ENCODE assay signal across 14 cellular contexts in the genomic region with DNA sequence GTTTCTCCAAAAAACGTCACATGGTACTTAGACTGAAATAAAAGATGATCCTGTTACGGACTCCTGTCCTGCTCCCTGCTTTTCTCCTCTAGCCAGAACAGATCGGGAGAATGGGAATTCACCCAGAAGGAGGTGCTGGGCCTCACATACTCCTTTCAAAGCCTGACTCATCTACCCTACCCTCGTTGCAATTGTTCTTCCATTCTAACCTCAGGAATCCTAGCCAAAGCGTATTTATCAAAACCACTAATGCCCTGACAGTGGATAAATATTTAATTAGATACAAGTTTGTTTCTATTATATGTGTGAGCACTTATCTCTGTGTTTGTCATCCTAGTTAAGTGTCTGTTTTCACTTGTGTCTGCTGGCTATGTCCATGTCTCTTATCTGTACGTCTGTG. TPM values are rescaled to one million over a fixed set of nuclear protein-coding genes. Genes with fewer than 3 reads are reported as not detected.
DNase-seq lines count a peak whose midpoint lies in the region; ATAC-seq, FAIRE-seq and TF ChIP-seq lines count a peak whose summit lies in the region.
"Had no signal": no experiment of that assay in that cellular context is flagged by ENCODE, and none has a peak within 500 bp of the region (broad histone marks: within the 10 kb centered on the region; RNA-seq: fewer than 3 reads in every experiment).

No MANE protein-coding gene starts in this region.

- no peaks in the 10 kb centered on the region for H3K9me3 Mint-ChIP-seq in T-helper 2 cell treated with Interferon-gamma antibody and Interleukin-4, amounts not matched to agents 5 μg/mL and 100 μg/mL, for 36 hours
- H3K9me3 Mint-ChIP-seq in Calu3 (ENCODE audit: low read depth, unreplicated experiment) = no peaks in the 10 kb centered on the region

- no peaks in the 10 kb centered on the region for H4K20me1 ChIP-seq in SK-N-SH (ENCODE audit: insufficient read depth)

- TF ChIP-seq CTCF in SK-N-SH (IDR thresholded peaks at IDR 0.05) = no peak; the same call in 1 of the 2 replicates
- TF ChIP-seq CTCF in Calu3 (IDR thresholded peaks at IDR 0.05; ENCODE audit: unreplicated experiment) = no peak

- ATAC-seq in SK-N-SH treated with all-trans-retinoic acid at 6 μM for 48 hours = peak; percentile 6; the same call in 1 of the 3 replicates
- no peak for ATAC-seq in aorta (ENCODE audit: low FRiP score)

- no peak overlapping the region for H3K4me2 ChIP-seq in SK-N-SH

- H3K79me2 ChIP-seq in SK-N-SH (ENCODE audit: insufficient read depth) = no peaks in the 10 kb centered on the region

- H3K4me3 ChIP-seq in SK-N-SH (ENCODE audit: low read depth in 2 of 2, low read length in 1 of 2) = no peak overlapping the region
- no peak overlapping the region for H3K4me3 ChIP-seq in SJSA1
- no peak overlapping the region for H3K4me3 ChIP-seq in aorta (ENCODE audit: low read length in 2 of 2)

- no peak overlapping the region for H3K27ac Mint-ChIP-seq in T-helper 2 cell treated with Interferon-gamma antibody and Interleukin-4, amounts not matched to agents 5 μg/mL and 100 μg/mL, for 36 hours
- no peak overlapping the region for H3K27ac Mint-ChIP-seq in Calu3 (ENCODE audit: unreplicated experiment)
- H3K27ac Mint-ChIP-seq: activated naive CD8-positive, alpha-beta T cell had no signal

- no peak for TF ChIP-seq RAD21 in SK-N-SH (IDR thresholded peaks at IDR 0.05; ENCODE audit: low read length)

- H3K9ac ChIP-seq in SK-N-SH = no peak overlapping the region

- no peak for FAIRE-seq in urothelium cell line (lab: Jason Lieb, UNC)
- FAIRE-seq: colon had no signal

- no peaks in the 10 kb centered on the region for H3K9me2 ChIP-seq in SK-N-SH

- H3K4me1 Mint-ChIP-seq in T-helper 2 cell treated with Interferon-gamma antibody and Interleukin-4, amounts not matched to agents 5 μg/mL and 100 μg/mL, for 36 hours (ENCODE audit: low read depth) = no peaks in the 10 kb centered on the region
- H3K4me1 Mint-ChIP-seq in Calu3 (ENCODE audit: low read depth, unreplicated experiment) = no peaks in the 10 kb centered on the region

- no peak for DNase-seq in SK-N-SH
- DNase-seq in SJSA1 (ENCODE audit: low read depth in 1 of 2, low spot score in 2 of 2) = peak; percentile 67 to 83
- peak; percentile 20 for DNase-seq in fibroblast of peridontal ligament (ENCODE audit: extremely low read depth)
- DNase-seq in urothelium cell line (ENCODE audit: low spot score) = peak; percentile 64
- DNase-seq in aorta = no peak
- DNase-seq in T-helper 2 cell treated with Interferon-gamma antibody and Interleukin-4, amounts not matched to agents 5 μg/mL and 100 μg/mL, for 36 hours (ENCODE audit: low spot score) = no peak
- DNase-seq in Calu3 = no peak
- DNase-seq: left colon; stimulated activated CD4-positive, alpha-beta T cell treated with anti-CD3 and anti-CD28 coated beads, Interleukin-12 subunit alpha, Interleukin-12 subunit beta, amount 100 ng/mL, for 4 hours; T1000 had no signal

- 53% methylated on average over 6 of the region's 6 CpGs for WGBS in SK-N-SH (ENCODE audit: low lambda C conversion rate)
- 63 to 65% methylated on average over 6 of the region's 6 CpGs for WGBS in aorta, 2 donors

- H3K9me3 ChIP-seq in SK-N-SH (no peaks in the 10 kb centered on the region), SJSA1 (replicated peaks) (no peaks in the 10 kb centered on the region), aorta (ENCODE audit: control insufficient read depth, low read length) (no peaks in the 10 kb centered on the region)

- intact Hi-C loops in aorta (cut with DNase I) (no loop called here), Calu3 (cut with micrococcal nuclease; ENCODE audit: unreplicated experiment) (no loop called here)

- H3K4me1 ChIP-seq in SK-N-SH (ENCODE audit: control insufficient read depth in 1 of 2, insufficient read depth in 2 of 2, low read depth in 1 of 2, low read length in 1 of 2) (peaks cover 0 to 4% of the 10 kb centered on the region in 2 experiments; a peak in 1 of 4 replicates), SJSA1 (replicated peaks) (peaks cover 11% of the 10 kb centered on the region), aorta (ENCODE audit: control insufficient read depth in 1 of 2, insufficient read depth in 2 of 2, low read length in 2 of 2) (no peaks in the 10 kb centered on the region)

- no peaks in the 10 kb centered on the region for H3K36me3 Mint-ChIP-seq in T-helper 2 cell treated with Interferon-gamma antibody and Interleukin-4, amounts not matched to agents 5 μg/mL and 100 μg/mL, for 36 hours (ENCODE audit: low read depth)
- H3K36me3 Mint-ChIP-seq in Calu3 (ENCODE audit: insufficient read depth, unreplicated experiment) = no peaks in the 10 kb centered on the region

- H3K27me3 ChIP-seq in SK-N-SH (ENCODE audit: insufficient read depth) (no peaks in the 10 kb centered on the region), SJSA1 (replicated peaks) (peaks cover 68% of the 10 kb centered on the region), aorta (ENCODE audit: control insufficient read depth in 1 of 2, insufficient read depth in 2 of 2, low read length in 1 of 2) (no peaks in the 10 kb centered on the region)

- BruUV-seq in Calu3 (replicated peaks; lab: Mats Ljungman, UMichigan) = no TSS peak

- H3K27ac ChIP-seq in SK-N-SH (ENCODE audit: low read depth in 2 of 2, low read length in 1 of 2) = no peak overlapping the region
- H3K27ac ChIP-seq in SJSA1 = no peak overlapping the region
- H3K27ac ChIP-seq in aorta (ENCODE audit: low read depth in 1 of 2, low read length in 2 of 2) = no peak overlapping the region
- H3K27ac ChIP-seq: 22Rv1 had no signal

- no peak overlapping the region for H3K4me3 Mint-ChIP-seq in T-helper 2 cell treated with Interferon-gamma antibody and Interleukin-4, amounts not matched to agents 5 μg/mL and 100 μg/mL, for 36 hours
- H3K4me3 Mint-ChIP-seq in Calu3 (ENCODE audit: low read depth, unreplicated experiment) = no peak overlapping the region
- H3K4me3 Mint-ChIP-seq: activated naive CD8-positive, alpha-beta T cell had no signal

- no peak overlapping the region for H2AFZ ChIP-seq in SK-N-SH (ENCODE audit: low read depth)

- CTCF ChIA-PET in SK-N-SH (lab: Yijun Ruan, JAX) (interaction anchor here (0.7 to 4.5 kb wide), 27 partner anchors 9 to 445 kb away, joined by 3 to 68 read pairs (median 9); a partner anchor contains a TSS), Calu3 (lab: Charles Lee) (interaction anchor here (1.0 kb wide), 1 partner anchor 9 kb away, joined by 4 read pairs; no protein-coding TSS in a partner anchor)

- H3F3A ChIP-seq in SK-N-SH (replicated peaks; ENCODE audit: insufficient read depth) = no peaks in the 10 kb centered on the region

- POLR2A ChIA-PET in SK-N-SH (lab: Yijun Ruan, JAX) = interaction anchor here (1.6 kb wide), 1 partner anchor 22 kb away, joined by 6 read pairs; a partner anchor contains a TSS

- no peaks in the 10 kb centered on the region for H3K36me3 ChIP-seq in SK-N-SH (replicated peaks in 1 of 2; ENCODE audit: control insufficient read depth in 1 of 2, insufficient read depth in 2 of 2, low read length in 1 of 2)
- H3K36me3 ChIP-seq in SJSA1 = no peaks in the 10 kb centered on the region
- H3K36me3 ChIP-seq in aorta (ENCODE audit: control insufficient read depth in 1 of 2, insufficient read depth in 2 of 2, low read length in 1 of 2) = no peaks in the 10 kb centered on the region

- TF ChIP-seq EP300 in SK-N-SH (IDR thresholded peaks at IDR 0.05; ENCODE audit: borderline replicate concordance in 1 of 2, low read depth in 1 of 2, low read length in 1 of 2) = no peak

- peaks cover 23% of the 10 kb centered on the region for H3K27me3 Mint-ChIP-seq in T-helper 2 cell treated with Interferon-gamma antibody and Interleukin-4, amounts not matched to agents 5 μg/mL and 100 μg/mL, for 36 hours (ENCODE audit: low read depth)
- no peaks in the 10 kb centered on the region for H3K27me3 Mint-ChIP-seq in Calu3 (ENCODE audit: unreplicated experiment)
- H3K27me3 Mint-ChIP-seq: activated naive CD8-positive, alpha-beta T cell had no signal

TF ChIP-seq in SK-N-SH treated with all-trans-retinoic acid at 6 μM for 48 hours, 23 proteins besides CTCF, POLR2A, EP300 and RAD21 (continues in another document):
- no peak for TF ChIP-seq ESRRG (CRISPR knock-in tag; IDR thresholded peaks at IDR 0.05)
- no peak for TF ChIP-seq ARNTL (CRISPR knock-in tag; IDR thresholded peaks at IDR 0.05; ENCODE audit: borderline replicate concordance, low read depth)

TF ChIP-seq in SK-N-SH, 30 proteins besides CTCF, POLR2A, EP300 and RAD21 (continues in another document):
- TF ChIP-seq NRF1 (IDR thresholded peaks at IDR 0.05; ENCODE audit: low read depth, low read length) (no peak), RCOR1 (IDR thresholded peaks at IDR 0.05; ENCODE audit: low read length) (no peak)

RNA-seq across cellular contexts. Expression of a gene that starts 21.7 kb away (rescaled TPM):
- 3.4 and 4.1 TPM in 2 replicates for polyA plus RNA-seq in SK-N-SH (2012; rRNA removed)
- 3.1 and 3.5 TPM in 2 replicates for polyA plus RNA-seq in SK-N-SH (2012; cell fraction: cytosol; rRNA removed)
- polyA plus RNA-seq in SK-N-SH (2012; cell fraction: nucleus; rRNA removed) = 10.2 and 15.5 TPM in 2 replicates
- 1.1 and 1.2 TPM in 2 replicates for total RNA-seq in SJSA1 (2014; rRNA removed; shearing (Covaris generic))
- total RNA-seq in aorta = 1 to 10 TPM; 2.2 to 4.4 TPM
- polyA plus RNA-seq in aorta = 10 to 100 TPM in 1 of 2 donors, 1 to 10 TPM in 1; 4.0 to 18.7 TPM
- total RNA-seq in Calu3 (2022) = 4.1 and 4.3 TPM in 2 replicates

RNA-seq across cellular contexts. Expression of a gene that starts 22.9 kb away (rescaled TPM):
- polyA plus RNA-seq in SK-N-SH (2012; rRNA removed) (16.7 and 20.2 TPM in 2 replicates), aorta (10 to 100 TPM; 13.0 to 27.2 TPM)
- 13.7 and 17.2 TPM in 2 replicates for polyA plus RNA-seq in SK-N-SH (2012; cell fraction: cytosol; rRNA removed)
- 45.2 and 52.4 TPM in 2 replicates for polyA plus RNA-seq in SK-N-SH (2012; cell fraction: nucleus; rRNA removed)
- 18.2 and 25.6 TPM in 2 replicates for total RNA-seq in SJSA1 (2014; rRNA removed; shearing (Covaris generic))
- total RNA-seq in aorta (10 to 100 TPM; 26.3 to 31.8 TPM), Calu3 (2022) (26.1 and 30.6 TPM in 2 replicates)

RNA-seq across cellular contexts. Expression of a gene that starts 29.5 kb away (rescaled TPM):
- 66.9 and 75.9 TPM in 2 replicates for polyA plus RNA-seq in SK-N-SH (2012; rRNA removed)
- 26.7 and 37.5 TPM in 2 replicates for polyA plus RNA-seq in SK-N-SH (2012; cell fraction: cytosol; rRNA removed)
- polyA plus RNA-seq in SK-N-SH (2012; cell fraction: nucleus; rRNA removed) = 280 and 468 TPM in 2 replicates
- 56.4 and 71.5 TPM in 2 replicates for total RNA-seq in SJSA1 (2014; rRNA removed; shearing (Covaris generic))
- 10 to 100 TPM; 24.7 to 29.7 TPM for total RNA-seq in aorta
- polyA plus RNA-seq in aorta = 10 to 100 TPM; 16.0 to 69.5 TPM
- total RNA-seq in Calu3 (2022) = 23.5 and 29.1 TPM in 2 replicates

RNA-seq across cellular contexts. Expression of a gene that starts 33.5 kb away (rescaled TPM):
- polyA plus RNA-seq in SK-N-SH (2012; rRNA removed) (0.89 and 0.99 TPM in 2 replicates), aorta (10 to 100 TPM in 1 of 2 donors, 1 to 10 TPM in 1; 5.8 to 10.6 TPM)
- polyA plus RNA-seq in SK-N-SH (2012; cell fraction: cytosol; rRNA removed) = 0.30 and 0.60 TPM in 2 replicates
- 8.0 and 8.2 TPM in 2 replicates for polyA plus RNA-seq in SK-N-SH (2012; cell fraction: nucleus; rRNA removed)
- 0.18 and 1.7 TPM in 2 replicates for total RNA-seq in SJSA1 (2014; rRNA removed; shearing (Covaris generic))
- total RNA-seq in aorta (10 to 100 TPM; 11.2 to 21.5 TPM), Calu3 (2022) (3.1 and 3.3 TPM in 2 replicates)

RNA-seq across cellular contexts. Expression of a gene that starts 48.9 kb away (rescaled TPM):
- polyA plus RNA-seq in SK-N-SH (2012; rRNA removed) = 55.4 and 63.7 TPM in 2 replicates
- 12.7 and 18.0 TPM in 2 replicates for polyA plus RNA-seq in SK-N-SH (2012; cell fraction: cytosol; rRNA removed)
- 418 and 421 TPM in 2 replicates for polyA plus RNA-seq in SK-N-SH (2012; cell fraction: nucleus; rRNA removed)
- total RNA-seq in SJSA1 (2014; rRNA removed; shearing (Covaris generic)) = 16.1 and 18.8 TPM in 2 replicates
- 10 to 100 TPM; 30.7 to 51.2 TPM for total RNA-seq in aorta
- 100 to 1,000 TPM in 1 of 2 donors, 10 to 100 TPM in 1; 13.9 to 186 TPM for polyA plus RNA-seq in aorta
- 40.0 and 40.4 TPM in 2 replicates for total RNA-seq in Calu3 (2022)

Comparison
In these comparisons a context has a peak if more than half of its experiments do, and no peak if none do; other contexts are left out.
1. DNase-seq: peak in SJSA1 (2 of 2), fibroblast of peridontal ligament (single experiment) and urothelium cell line (single experiment); none in SK-N-SH (single experiment), aorta (0 of 2), T-helper 2 cell treated with Interferon-gamma antibody and Interleukin-4, amounts not matched to agents 5 μg/mL and 100 μg/mL, for 36 hours (single experiment) and Calu3 (single experiment).